In the genomic region with DNA sequence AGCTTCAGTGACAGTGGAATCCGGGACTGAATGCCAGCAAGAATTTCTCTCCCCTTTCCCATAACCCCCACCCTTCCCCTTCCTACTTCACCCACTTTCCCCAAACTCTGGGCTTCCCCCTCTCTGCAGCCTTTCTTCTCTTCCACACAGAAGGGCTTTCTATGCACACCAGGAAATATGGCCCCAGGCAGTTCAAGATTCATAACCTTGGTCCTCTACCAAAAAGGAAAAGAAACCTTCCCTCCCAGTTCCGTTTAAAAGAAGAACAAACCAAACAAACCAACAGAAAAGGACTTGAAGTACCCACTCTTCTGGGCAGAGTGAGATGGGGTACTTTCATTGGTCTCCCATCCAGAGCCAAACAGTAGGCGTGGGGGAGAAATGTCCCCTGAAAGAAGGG, we compare ENCODE assay signal across 24 cellular contexts.
DNase-seq lines count a peak whose midpoint lies in the region; ATAC-seq, FAIRE-seq and TF ChIP-seq lines count a peak whose summit lies in the region.
"Had no signal": no experiment of that assay in that cellular context is flagged by ENCODE, and none has a peak within 500 bp of the region (broad histone marks: within the 10 kb centered on the region; RNA-seq: fewer than 3 reads in every experiment).

No MANE protein-coding gene starts in this region.

- TF ChIP-seq RAD21 in HepG2 (CRISPR knock-in tag; IDR thresholded peaks at IDR 0.05) = no peak
- TF ChIP-seq RAD21 in K562 (CRISPR knock-in tag; conservative IDR thresholded peaks at IDR 0.05 in 1 of 2, IDR thresholded peaks at IDR 0.05 in 1 of 2) = no peak

- DNase-seq in HepG2 (ENCODE audit: low spot score) (no peak), right lobe of liver (no peak), K562 (ENCODE audit: extremely low read depth in 1 of 4, low spot score in 3 of 4) (no peak), neural progenitor cell (ENCODE audit: low spot score) (no peak), GM20000 (ENCODE audit: low spot score) (no peak), NCI-H2107 (lab: John Stamatoyannopoulos, UW) (no peak)
- DNase-seq in stimulated activated CD4-positive, alpha-beta T cell treated with anti-CD3 and anti-CD28 coated beads, Interleukin-2, amount 100 ng/mL, for 48 hours = no peak
- DNase-seq: activated CD4-positive, alpha-beta T cell treated with anti-CD3 and anti-CD28 coated beads, Interleukin-2, amount 10 ng/mL, durations not matched to agents 24 days and 14 days; activated naive CD4-positive, alpha-beta T cell treated with anti-CD3 and anti-CD28 coated beads, Interleukin-2, amount 10 ng/mL, durations not matched to agents 7 days and 5 days; amygdala; BE2C; Calu3; dorsolateral prefrontal cortex; naive thymus-derived CD4-positive, alpha-beta T cell; NCI-H1092; NCI-H1930; NCI-H2227 treated with DMSO at 0.1 percent for 48 hours; pancreas had no signal

- no peaks in the 10 kb centered on the region for H3K4me1 ChIP-seq in HepG2 (ENCODE audit: insufficient read depth, low read length)
- no peaks in the 10 kb centered on the region for H3K4me1 ChIP-seq in right lobe of liver
- peaks cover 5 to 15% of the 10 kb centered on the region in 2 experiments; a peak in 3 of 5 replicates for H3K4me1 ChIP-seq in K562 (replicated peaks in 1 of 2; ENCODE audit: control insufficient read depth in 2 of 2, insufficient read depth in 2 of 2, low read length in 2 of 2)
- no peaks in the 10 kb centered on the region for H3K4me1 ChIP-seq in neural progenitor cell
- H3K4me1 ChIP-seq: pancreas had no signal

- H3K9ac ChIP-seq in HepG2 (ENCODE audit: insufficient read depth, low read depth, low read length) (no peak overlapping the region), K562 (ENCODE audit: insufficient read depth in 1 of 2, low read depth in 2 of 2, low read length in 2 of 2) (no peak overlapping the region), neural progenitor cell (no peak overlapping the region)

- FAIRE-seq in HepG2 (lab: Jason Lieb, UNC) (no peak), K562 (lab: Jason Lieb, UNC) (no peak)
- FAIRE-seq: GM12891, pancreas had no signal

- no peaks in the 10 kb centered on the region for H3K9me1 ChIP-seq in K562 (ENCODE audit: control insufficient read depth, insufficient read depth, low read length)

- no peak overlapping the region for H3K4me3 ChIP-seq in HepG2 (replicated peaks in 1 of 3; ENCODE audit: insufficient read depth in 1 of 3, low read depth in 2 of 3, low read length in 3 of 3)
- H3K4me3 ChIP-seq in right lobe of liver = no peak overlapping the region
- no peak overlapping the region for H3K4me3 ChIP-seq in K562
- H3K4me3 ChIP-seq in neural progenitor cell = no peak overlapping the region
- H3K4me3 ChIP-seq: cardiac muscle cell, dorsolateral prefrontal cortex, pancreas had no signal

- H3F3A ChIP-seq in neural progenitor cell (ENCODE audit: low read depth) = no peaks in the 10 kb centered on the region

- H3K4me1 Mint-ChIP-seq in neural progenitor cell = peaks cover 16% of the 10 kb centered on the region

- TF ChIP-seq EP300 in HepG2 (IDR thresholded peaks at IDR 0.05; ENCODE audit: low read depth in 2 of 2, low read length in 2 of 2) (no peak), HepG2 (CRISPR knock-in tag; IDR thresholded peaks at IDR 0.05; ENCODE audit: borderline replicate concordance) (no peak), K562 (IDR thresholded peaks at IDR 0.05; ENCODE audit: low read length) (no peak)

- TF ChIP-seq POLR2A in HepG2 (IDR thresholded peaks at IDR 0.05; ENCODE audit: insufficient read depth in 1 of 2, low read depth in 2 of 2, low read length in 2 of 2) (no peak), right lobe of liver (IDR thresholded peaks at IDR 0.05) (no peak), K562 (conservative IDR thresholded peaks at IDR 0.05) (no peak)

- H3K27me3 Mint-ChIP-seq in neural progenitor cell (ENCODE audit: insufficient read depth, low read depth) = peaks cover 19% of the 10 kb centered on the region

- in situ Hi-C loops in HepG2 (cut with HindIII; ENCODE audit: extremely low pct_ligation_motif_present, low pct_unique_long_range_greater_than_20kb) = no loop called here
- in situ Hi-C loops in K562 (cut with MboI) = loop anchor here (5.0 kb wide), 1 partner anchor 107 kb away; a partner anchor contains a TSS

- H3K9me3 Mint-ChIP-seq in neural progenitor cell = peaks cover 2% of the 10 kb centered on the region
- H3K9me3 Mint-ChIP-seq: activated CD4-positive, alpha-beta T cell treated with anti-CD3 and anti-CD28 coated beads, Interleukin-2, amount 10 ng/mL, durations not matched to agents 24 days and 14 days; activated naive CD4-positive, alpha-beta T cell treated with anti-CD3 and anti-CD28 coated beads, Interleukin-2, amount 10 ng/mL, durations not matched to agents 7 days and 5 days had no signal

- intact Hi-C loops in HepG2 (cut with micrococcal nuclease; ENCODE audit: unreplicated experiment) = no loop called here
- intact Hi-C loops in right lobe of liver (cut with DNase I) = loop anchor here (5.0 kb wide), 2 partner anchors 112 to 117 kb away; no protein-coding TSS in a partner anchor
- intact Hi-C loops in K562 (cut with micrococcal nuclease) = no loop called here

- no peaks in the 10 kb centered on the region for H4K20me1 ChIP-seq in HepG2 (ENCODE audit: insufficient read depth, low read length)
- H4K20me1 ChIP-seq in K562 (replicated peaks; ENCODE audit: control insufficient read depth, insufficient read depth, low read length) = no peaks in the 10 kb centered on the region
- no peaks in the 10 kb centered on the region for H4K20me1 ChIP-seq in neural progenitor cell (ENCODE audit: low read depth)

- TF ChIP-seq CTCF in HepG2 (CRISPR knock-in tag; IDR thresholded peaks at IDR 0.05) (no peak), right lobe of liver (IDR thresholded peaks at IDR 0.05) (no peak), K562 (IDR thresholded peaks at IDR 0.05 in 2 of 3, conservative IDR thresholded peaks at IDR 0.05 in 1 of 3; ENCODE audit: insufficient read depth in 2 of 3, low read depth in 1 of 3, low read length in 3 of 3) (no peak), neural progenitor cell (IDR thresholded peaks at IDR 0.05) (no peak), GM20000 (IDR thresholded peaks at IDR 0.05; ENCODE audit: extremely low read depth, missing control alignments) (no peak)

- H3K36me3 Mint-ChIP-seq in neural progenitor cell = no peaks in the 10 kb centered on the region

- BruUV-seq in HepG2 (replicated peaks; lab: Mats Ljungman, UMichigan) (no TSS peak), K562 (replicated peaks; lab: Mats Ljungman, UMichigan) (no TSS peak)

- CTCF ChIA-PET in HepG2 (lab: Yijun Ruan, JAX; ENCODE audit: low intra/inter-chr PET ratio, low total read pairs) = no interaction called here
- CTCF ChIA-PET in K562 (lab: Yijun Ruan, JAX; ENCODE audit: low intra/inter-chr PET ratio) = interaction anchor here (1.2 kb wide), 1 partner anchor 115 kb away, joined by 3 read pairs; no protein-coding TSS in a partner anchor

- no peak overlapping the region for H2AFZ ChIP-seq in HepG2 (ENCODE audit: low read length)
- H2AFZ ChIP-seq in K562 (ENCODE audit: low read depth, low read length) = peak overlapping the region; percentile 22; the same call in 1 of the 2 replicates
- peak overlapping the region; percentile 40 for H2AFZ ChIP-seq in neural progenitor cell (replicated peaks)

- H3K27me3 ChIP-seq in HepG2 (ENCODE audit: control insufficient read depth in 1 of 2, insufficient read depth in 2 of 2, low read length in 2 of 2) = peaks cover 2 to 14% of the 10 kb centered on the region in 2 experiments; a peak in 4 of 5 replicates
- peaks cover 0 to 8% of the 10 kb centered on the region in 2 donors for H3K27me3 ChIP-seq in right lobe of liver
- no peaks in the 10 kb centered on the region for H3K27me3 ChIP-seq in K562 (ENCODE audit: control insufficient read depth in 2 of 2, insufficient read depth in 2 of 2, low read length in 2 of 2)
- H3K27me3 ChIP-seq in neural progenitor cell = peaks cover 15% of the 10 kb centered on the region
- H3K27me3 ChIP-seq: BE2C, cardiac muscle cell, dorsolateral prefrontal cortex had no signal

- 17% methylated on average over 3 of the region's 3 CpGs for WGBS in HepG2 (ENCODE audit: low lambda C conversion rate)
- WGBS in right lobe of liver (ENCODE audit: insufficient coverage, low coverage, low lambda C conversion rate, missing lambda C conversion rate) = 32% methylated on average over 3 of the region's 3 CpGs
- WGBS in K562 (ENCODE audit: insufficient coverage, low coverage, missing lambda C conversion rate) = 40% methylated on average over 3 of the region's 3 CpGs

- no peaks in the 10 kb centered on the region for H3K9me3 ChIP-seq in HepG2 (ENCODE audit: low read length)
- no peaks in the 10 kb centered on the region for H3K9me3 ChIP-seq in right lobe of liver
- H3K9me3 ChIP-seq in K562 (replicated peaks; ENCODE audit: control insufficient read depth, insufficient read depth, low read depth, low read length) = no peaks in the 10 kb centered on the region
- no peaks in the 10 kb centered on the region for H3K9me3 ChIP-seq in neural progenitor cell (ENCODE audit: low read depth)
- H3K9me3 ChIP-seq: BE2C, pancreas had no signal

- no peak for ATAC-seq in HepG2
- no peak for ATAC-seq in right lobe of liver
- ATAC-seq in K562 = no peak
- ATAC-seq in HG02981 (IDR thresholded peaks at IDR 0.05; ENCODE audit: unreplicated experiment) = no peak
- ATAC-seq: left lobe of liver; naive thymus-derived CD4-positive, alpha-beta T cell; pancreas; SK-N-SH treated with all-trans-retinoic acid at 6 μM for 48 hours had no signal

- H3K36me3 ChIP-seq in HepG2 (replicated peaks in 1 of 2; ENCODE audit: control insufficient read depth in 1 of 2, insufficient read depth in 2 of 2, low read length in 2 of 2) (no peaks in the 10 kb centered on the region), right lobe of liver (no peaks in the 10 kb centered on the region), K562 (ENCODE audit: control insufficient read depth, insufficient read depth, low read length) (no peaks in the 10 kb centered on the region), neural progenitor cell (no peaks in the 10 kb centered on the region)
- H3K36me3 ChIP-seq: BE2C, cardiac muscle cell, pancreas had no signal

- peak overlapping the region; percentile 49 for H3K4me3 Mint-ChIP-seq in neural progenitor cell
- H3K4me3 Mint-ChIP-seq: activated CD4-positive, alpha-beta T cell treated with anti-CD3 and anti-CD28 coated beads, Interleukin-2, amount 10 ng/mL, durations not matched to agents 24 days and 14 days; activated naive CD4-positive, alpha-beta T cell treated with anti-CD3 and anti-CD28 coated beads, Interleukin-2, amount 10 ng/mL, durations not matched to agents 7 days and 5 days; naive thymus-derived CD4-positive, alpha-beta T cell had no signal

- H3K27ac Mint-ChIP-seq in neural progenitor cell = no peak overlapping the region
- H3K27ac Mint-ChIP-seq: activated CD4-positive, alpha-beta T cell treated with anti-CD3 and anti-CD28 coated beads, Interleukin-2, amount 10 ng/mL, durations not matched to agents 24 days and 14 days; activated naive CD4-positive, alpha-beta T cell treated with anti-CD3 and anti-CD28 coated beads, Interleukin-2, amount 10 ng/mL, durations not matched to agents 7 days and 5 days had no signal

- H3K4me2 ChIP-seq in HepG2 (ENCODE audit: low read depth, low read length) (no peak overlapping the region), K562 (ENCODE audit: insufficient read depth, low read length) (no peak overlapping the region), neural progenitor cell (no peak overlapping the region)

- POLR2A ChIA-PET in HepG2 (lab: Yijun Ruan, JAX) = no interaction called here
- POLR2A ChIA-PET in K562 (lab: Yijun Ruan, JAX) = interaction anchor here (1.0 kb wide), 1 partner anchor 132 kb away, joined by 4 read pairs; no protein-coding TSS in a partner anchor

- H3K79me2 ChIP-seq in HepG2 (ENCODE audit: insufficient read depth, low read length) (no peaks in the 10 kb centered on the region), K562 (ENCODE audit: control insufficient read depth, insufficient read depth, low read length) (no peaks in the 10 kb centered on the region), neural progenitor cell (ENCODE audit: low read depth) (no peaks in the 10 kb centered on the region)

- H3K27ac ChIP-seq in HepG2 (ENCODE audit: extremely low read length, insufficient read depth, low read length) (no peak overlapping the region), right lobe of liver (no peak overlapping the region), K562 (ENCODE audit: extremely low read depth, low read depth, low read length) (no peak overlapping the region), neural progenitor cell (no peak overlapping the region)
- H3K27ac ChIP-seq: cardiac muscle cell, pancreas, VCaP had no signal

Comparison
In these comparisons a context has a peak if more than half of its experiments do, and no peak if none do; other contexts are left out.
1. intact Hi-C loops: an anchor here in right lobe of liver (5.0 kb wide); none called in HepG2 and K562.